24 cellular contexts compared by ENCODE assay signal in the genomic region with DNA sequence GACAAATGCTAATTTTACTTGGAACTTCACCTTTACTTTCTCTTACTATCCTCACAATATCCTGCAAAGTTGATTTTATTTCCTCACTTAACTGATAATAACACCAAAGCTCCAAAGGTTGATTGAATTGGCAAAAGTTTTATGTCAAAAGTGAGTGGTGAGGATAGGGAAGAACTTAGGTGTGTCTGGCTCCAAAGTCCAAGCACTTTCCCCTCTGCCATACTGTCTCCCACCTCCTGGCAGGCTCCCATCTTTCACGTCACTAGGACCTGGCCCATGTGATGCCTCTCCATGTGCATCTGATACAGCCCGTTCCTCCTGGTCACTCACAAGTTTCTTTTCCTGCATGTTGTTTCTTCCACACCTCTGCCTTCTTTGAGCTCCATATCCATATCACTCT. TPM values are rescaled to one million over a fixed set of nuclear protein-coding genes. Genes with fewer than 3 reads are reported as not detected.
"Had no signal": no experiment of that assay in that cellular context is flagged by ENCODE, and none has a peak within 500 bp of the region (broad histone marks: within the 10 kb centered on the region; RNA-seq: fewer than 3 reads in every experiment).

No MANE protein-coding gene starts in this region.

- ATAC-seq: activated CD4-positive, alpha-beta T cell treated with anti-CD3 and anti-CD28 coated beads for 36 hours; Right ventricle myocardium inferior; T-cell had no signal

- H3K27me3 ChIP-seq: brain microvascular endothelial cell had no signal

- H3K4me3 ChIP-seq: SK-N-MC had no signal

- DNase-seq: activated CD4-positive, alpha-beta memory T cell treated with anti-CD3 and anti-CD28 coated beads, Interleukin-2, amount 10 ng/mL, durations not matched to agents 7 days and 5 days; activated CD4-positive, alpha-beta T cell treated with anti-CD3 and anti-CD28 coated beads for 36 hours; activated CD4-positive, alpha-beta T cell treated with anti-CD3 and anti-CD28 coated beads, Interleukin-2, amount 50 U/mL, for 1 hour; activated CD4-positive, CD25-positive, alpha-beta regulatory T cell; activated gamma-delta T cell treated with Interleukin-2 at 50 U/mL for 16 hours; activated naive CD4-positive, alpha-beta T cell treated with anti-CD3 and anti-CD28 coated beads, Interleukin-2, amount 10 ng/mL, durations not matched to agents 7 days and 5 days; activated naive CD8-positive, alpha-beta T cell treated with anti-CD3 and anti-CD28 coated beads for 36 hours; activated T-cell treated with anti-CD3 and anti-CD28 coated beads for 4 hours; activated T-cell treated with anti-CD3 and anti-CD28 coated beads, Interleukin-2, amount 50 U/mL, for 48 hours; brain microvascular endothelial cell; MM.1S; NCI-H1436; NCI-H1694 treated with DMSO at 0.1 percent for 48 hours; NCI-H2029 treated with DMSO at 0.1 percent for 48 hours; NCI-H446; NCI-H748 treated with DMSO at 0.1 percent for 48 hours; RPMI8226; T-cell; T-helper 2 cell had no signal

- H3K36me3 ChIP-seq: brain microvascular endothelial cell had no signal

- H3K27ac ChIP-seq: brain microvascular endothelial cell, SK-N-MC, VCaP had no signal

RNA-seq across cellular contexts. Expression of gene MEP1B, which starts 12.1 kb away (rescaled TPM):
- total RNA-seq: activated CD4-positive, alpha-beta T cell treated with anti-CD3 and anti-CD28 coated beads for 36 hours; activated CD8-positive, alpha-beta memory T cell treated with anti-CD3 and anti-CD28 coated beads for 36 hours; OCI-LY7; Right ventricle myocardium inferior had no signal
